ENCODE assay signal across 14 cellular contexts in the genomic region with DNA sequence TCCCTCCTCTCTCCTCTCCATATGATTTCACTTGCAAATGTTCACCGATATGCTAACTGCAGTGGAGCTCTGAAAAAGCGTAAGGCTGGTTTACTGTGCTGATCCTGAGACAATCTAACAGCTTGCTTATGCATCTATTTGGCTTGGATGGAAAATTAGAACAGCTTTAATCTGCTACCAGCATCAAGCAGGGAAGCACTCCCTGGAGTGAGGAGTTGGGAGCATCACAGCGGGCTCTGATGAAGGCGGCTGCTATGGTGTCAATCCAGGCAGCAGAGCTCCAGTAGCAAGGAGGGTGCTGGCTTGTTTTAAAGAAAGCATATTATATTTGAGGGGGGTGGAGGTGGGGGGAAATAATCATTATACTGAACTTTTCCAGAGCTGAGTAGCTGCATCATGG.
A peak's percentile ranks its signal among the peaks of the same experiment; 100 is the strongest.
DNase-seq lines count a peak whose midpoint lies in the region; ATAC-seq and TF ChIP-seq lines count a peak whose summit lies in the region.
"Had no signal": no experiment of that assay in that cellular context is flagged by ENCODE, and none has a peak within 500 bp of the region (broad histone marks: within the 10 kb centered on the region; RNA-seq: fewer than 3 reads in every experiment).

No MANE protein-coding gene starts in this region.

- H3K4me1 Mint-ChIP-seq in GM23338 (peaks cover 11% of the 10 kb centered on the region), brain (peaks cover 22% of the 10 kb centered on the region)
- H3K4me1 Mint-ChIP-seq: CD4-positive, CD25-positive, alpha-beta regulatory T cell had no signal

- H3K27ac ChIP-seq in GM23338 (ENCODE audit: low read depth) (no peak overlapping the region), smooth muscle cell (ENCODE audit: low read depth) (no peak overlapping the region)
- H3K27ac ChIP-seq: BLaER1 treated with 17β-estradiol and CSF1 and Interleukin-3, amounts not matched to agents 10 nM and 100 nM; HL-60 had no signal

- no peak overlapping the region for H3K4me3 Mint-ChIP-seq in GM23338
- peak overlapping the region in 3 of 5 experiments; percentile 13 to 64 (median 25) for H3K4me3 Mint-ChIP-seq in brain
- H3K4me3 Mint-ChIP-seq: CD4-positive, CD25-positive, alpha-beta regulatory T cell had no signal

- no peak for TF ChIP-seq CTCF in GM23338 (conservative IDR thresholded peaks at IDR 0.05; ENCODE audit: low read depth in 2 of 2)
- no peak for TF ChIP-seq CTCF in brain (conservative IDR thresholded peaks at IDR 0.05)
- TF ChIP-seq CTCF in smooth muscle cell (IDR thresholded peaks at IDR 0.05; ENCODE audit: borderline replicate concordance, insufficient read depth, poor library complexity, severe bottlenecking) = no peak

- H3K4me2 ChIP-seq in GM23338 (peak overlapping the region; percentile 42; the same call in 1 of the 2 replicates), smooth muscle cell (no peak overlapping the region)
- H3K4me2 ChIP-seq: BLaER1 treated with 17β-estradiol and CSF1 and Interleukin-3, amounts not matched to agents 10 nM and 100 nM had no signal

- H3K27me3 ChIP-seq in GM23338 (ENCODE audit: insufficient read depth) = no peaks in the 10 kb centered on the region
- H3K27me3 ChIP-seq in smooth muscle cell (ENCODE audit: low read depth) = no peaks in the 10 kb centered on the region
- H3K27me3 ChIP-seq: BLaER1 treated with 17β-estradiol and CSF1 and Interleukin-3, amounts not matched to agents 10 nM and 100 nM had no signal

- H3K4me3 ChIP-seq in GM23338 (no peak overlapping the region), smooth muscle cell (no peak overlapping the region)
- H3K4me3 ChIP-seq: BLaER1 treated with 17β-estradiol and CSF1 and Interleukin-3, amounts not matched to agents 10 nM and 100 nM had no signal

- DNase-seq in GM23338 (ENCODE audit: low spot score) (no peak), middle frontal gyrus (ENCODE audit: extremely low spot score, low spot score) (peak; percentile 5), smooth muscle cell (lab: John Stamatoyannopoulos, UW; ENCODE audit: unreplicated experiment) (no peak), HCEC 1CT (no peak)
- no peak for DNase-seq in stimulated activated CD4-positive, alpha-beta T cell treated with anti-CD3 and anti-CD28 coated beads, Interleukin-4, amount 100 ng/mL, for 4 hours
- DNase-seq in activated CD4-positive, alpha-beta T cell treated with anti-CD3 and anti-CD28 coated beads for 4 hours = no peak
- DNase-seq: 8988T; AML-193; CD4-positive, CD25-positive, alpha-beta regulatory T cell; DMS53; GF-D8 had no signal

- H2AFZ ChIP-seq in GM23338 (peak overlapping the region; percentile 54; the same call in 1 of the 2 replicates), smooth muscle cell (ENCODE audit: low read depth) (peak overlapping the region; percentile 43)

- H3K79me2 ChIP-seq in GM23338 (replicated peaks; ENCODE audit: insufficient read depth) (no peaks in the 10 kb centered on the region), smooth muscle cell (ENCODE audit: low read depth) (no peaks in the 10 kb centered on the region)

- H3K9ac ChIP-seq in smooth muscle cell (ENCODE audit: low read depth) = no peak overlapping the region
- H3K9ac ChIP-seq: BLaER1 treated with 17β-estradiol and CSF1 and Interleukin-3, amounts not matched to agents 10 nM and 100 nM had no signal

- H3K9me3 ChIP-seq in smooth muscle cell (replicated peaks; ENCODE audit: low read depth) = peaks cover 7% of the 10 kb centered on the region

- peaks cover 2% of the 10 kb centered on the region; the same call in 1 of the 2 replicates for H3K36me3 ChIP-seq in GM23338 (ENCODE audit: insufficient read depth)
- H3K36me3 ChIP-seq in smooth muscle cell (ENCODE audit: low read depth) = no peaks in the 10 kb centered on the region
- H3K36me3 ChIP-seq: BLaER1 treated with 17β-estradiol and CSF1 and Interleukin-3, amounts not matched to agents 10 nM and 100 nM had no signal

- ATAC-seq in GM23338 = peak; percentile 51; the same call in 2 of the 3 replicates

- H4K20me1 ChIP-seq in GM23338 (replicated peaks; ENCODE audit: insufficient read depth) = no peaks in the 10 kb centered on the region
- H4K20me1 ChIP-seq in smooth muscle cell (ENCODE audit: low read depth) = no peaks in the 10 kb centered on the region
- H4K20me1 ChIP-seq: BLaER1 treated with 17β-estradiol and CSF1 and Interleukin-3, amounts not matched to agents 10 nM and 100 nM had no signal

- H3K36me3 Mint-ChIP-seq in GM23338 (ENCODE audit: low read depth) = no peaks in the 10 kb centered on the region
- no peaks in the 10 kb centered on the region for H3K36me3 Mint-ChIP-seq in brain
- H3K36me3 Mint-ChIP-seq: CD4-positive, CD25-positive, alpha-beta regulatory T cell had no signal

- H3K27ac Mint-ChIP-seq in GM23338 (no peak overlapping the region), brain (peak overlapping the region; percentile 17 to 96 (median 83))
- H3K27ac Mint-ChIP-seq: CD4-positive, CD25-positive, alpha-beta regulatory T cell had no signal

- H3K9me3 Mint-ChIP-seq in GM23338 (peaks cover 7% of the 10 kb centered on the region; the same call in 2 of the 3 replicates), brain (peaks cover 4 to 12% (median 8%) of the 10 kb centered on the region in 5 experiments)

- H3K4me1 ChIP-seq in GM23338 (ENCODE audit: insufficient read depth) = peaks cover 20% of the 10 kb centered on the region
- peaks cover under 1% of the 10 kb centered on the region for H3K4me1 ChIP-seq in smooth muscle cell (ENCODE audit: low read depth)
- H3K4me1 ChIP-seq: BLaER1 treated with 17β-estradiol and CSF1 and Interleukin-3, amounts not matched to agents 10 nM and 100 nM had no signal

- 75% methylated on average over 4 of the region's 4 CpGs for WGBS in smooth muscle cell (ENCODE audit: low lambda C conversion rate)

- H3K9me2 ChIP-seq in GM23338 (ENCODE audit: insufficient read depth) = no peaks in the 10 kb centered on the region; the same call in 1 of the 2 replicates

- H3K27me3 Mint-ChIP-seq in GM23338 (ENCODE audit: insufficient read depth, low read depth, poor library complexity) = peaks cover 1% of the 10 kb centered on the region
- H3K27me3 Mint-ChIP-seq in brain = no peaks in the 10 kb centered on the region
- H3K27me3 Mint-ChIP-seq: CD4-positive, CD25-positive, alpha-beta regulatory T cell had no signal

- H3F3A ChIP-seq in GM23338 (replicated peaks; ENCODE audit: low read depth) = no peaks in the 10 kb centered on the region
- no peaks in the 10 kb centered on the region for H3F3A ChIP-seq in smooth muscle cell (ENCODE audit: low read depth)

TF ChIP-seq in GM23338, 12 proteins besides CTCF, POLR2A, EP300 and RAD21:
- no peak for TF ChIP-seq POLR2AphosphoS5 (IDR thresholded peaks at IDR 0.05; ENCODE audit: low read depth)
- no peak for TF ChIP-seq CREB1 (CRISPR knock-in tag; IDR thresholded peaks at IDR 0.05; ENCODE audit: low read depth)
- TF ChIP-seq, protein P1, sequence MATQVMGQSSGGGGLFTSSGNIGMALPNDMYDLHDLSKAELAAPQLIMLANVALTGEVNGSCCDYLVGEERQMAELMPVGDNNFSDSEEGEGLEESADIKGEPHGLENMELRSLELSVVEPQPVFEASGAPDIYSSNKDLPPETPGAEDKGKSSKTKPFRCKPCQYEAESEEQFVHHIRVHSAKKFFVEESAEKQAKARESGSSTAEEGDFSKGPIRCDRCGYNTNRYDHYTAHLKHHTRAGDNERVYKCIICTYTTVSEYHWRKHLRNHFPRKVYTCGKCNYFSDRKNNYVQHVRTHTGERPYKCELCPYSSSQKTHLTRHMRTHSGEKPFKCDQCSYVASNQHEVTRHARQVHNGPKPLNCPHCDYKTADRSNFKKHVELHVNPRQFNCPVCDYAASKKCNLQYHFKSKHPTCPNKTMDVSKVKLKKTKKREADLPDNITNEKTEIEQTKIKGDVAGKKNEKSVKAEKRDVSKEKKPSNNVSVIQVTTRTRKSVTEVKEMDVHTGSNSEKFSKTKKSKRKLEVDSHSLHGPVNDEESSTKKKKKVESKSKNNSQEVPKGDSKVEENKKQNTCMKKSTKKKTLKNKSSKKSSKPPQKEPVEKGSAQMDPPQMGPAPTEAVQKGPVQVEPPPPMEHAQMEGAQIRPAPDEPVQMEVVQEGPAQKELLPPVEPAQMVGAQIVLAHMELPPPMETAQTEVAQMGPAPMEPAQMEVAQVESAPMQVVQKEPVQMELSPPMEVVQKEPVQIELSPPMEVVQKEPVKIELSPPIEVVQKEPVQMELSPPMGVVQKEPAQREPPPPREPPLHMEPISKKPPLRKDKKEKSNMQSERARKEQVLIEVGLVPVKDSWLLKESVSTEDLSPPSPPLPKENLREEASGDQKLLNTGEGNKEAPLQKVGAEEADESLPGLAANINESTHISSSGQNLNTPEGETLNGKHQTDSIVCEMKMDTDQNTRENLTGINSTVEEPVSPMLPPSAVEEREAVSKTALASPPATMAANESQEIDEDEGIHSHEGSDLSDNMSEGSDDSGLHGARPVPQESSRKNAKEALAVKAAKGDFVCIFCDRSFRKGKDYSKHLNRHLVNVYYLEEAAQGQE (IDR thresholded peaks at IDR 0.05; ENCODE audit: unreplicated experiment) = no peak
- TF ChIP-seq, protein P2, sequence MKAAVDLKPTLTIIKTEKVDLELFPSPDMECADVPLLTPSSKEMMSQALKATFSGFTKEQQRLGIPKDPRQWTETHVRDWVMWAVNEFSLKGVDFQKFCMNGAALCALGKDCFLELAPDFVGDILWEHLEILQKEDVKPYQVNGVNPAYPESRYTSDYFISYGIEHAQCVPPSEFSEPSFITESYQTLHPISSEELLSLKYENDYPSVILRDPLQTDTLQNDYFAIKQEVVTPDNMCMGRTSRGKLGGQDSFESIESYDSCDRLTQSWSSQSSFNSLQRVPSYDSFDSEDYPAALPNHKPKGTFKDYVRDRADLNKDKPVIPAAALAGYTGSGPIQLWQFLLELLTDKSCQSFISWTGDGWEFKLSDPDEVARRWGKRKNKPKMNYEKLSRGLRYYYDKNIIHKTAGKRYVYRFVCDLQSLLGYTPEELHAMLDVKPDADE (IDR thresholded peaks at IDR 0.05) = no peak
TF ChIP-seq in GM23338: peak in this region for 0.
